Comparison of ENCODE assay signal across 1 cellular context in genomic region chr15:76336254-76337046, GRCh38.
TF ChIP-seq lines count a peak whose summit lies in the region.

ISL2 (plus strand) TSS chr15:76336773; CDS start chr15:76336884, 111 bp downstream.

TF ChIP-seq in HepG2, 621 proteins besides CTCF, POLR2A, EP300 and RAD21 (continued from another document and continues in another):
- TF ChIP-seq ZNF609 (CRISPR knock-in tag; IDR thresholded peaks at IDR 0.05; ENCODE audit: borderline replicate concordance) (no peak), GMEB2 (CRISPR knock-in tag; IDR thresholded peaks at IDR 0.05; ENCODE audit: low read depth) (peak; percentile 81), JUNB (CRISPR knock-in tag; IDR thresholded peaks at IDR 0.05; ENCODE audit: borderline replicate concordance) (no peak), HCFC1 (IDR thresholded peaks at IDR 0.05; ENCODE audit: low read depth, low read length) (no peak; the same call in 1 of the 2 replicates), SP140L (CRISPR knock-in tag; IDR thresholded peaks at IDR 0.05; ENCODE audit: borderline replicate concordance) (no peak), ZNF570 (CRISPR knock-in tag; IDR thresholded peaks at IDR 0.05; ENCODE audit: borderline replicate concordance) (no peak), ZNF10 (CRISPR knock-in tag; IDR thresholded peaks at IDR 0.05; ENCODE audit: borderline replicate concordance, low read depth) (no peak), IKZF1 (IDR thresholded peaks at IDR 0.05) (no peak), ZNF740 (CRISPR knock-in tag; IDR thresholded peaks at IDR 0.05) (peak; percentile 92), THAP11 (CRISPR knock-in tag; IDR thresholded peaks at IDR 0.05) (peak; percentile 69), ELF1 (CRISPR knock-in tag; IDR thresholded peaks at IDR 0.05) (0 out of 2 replicates have a peak, but pooled peaks have one; percentile 33), ELK4 (CRISPR knock-in tag; IDR thresholded peaks at IDR 0.05; ENCODE audit: borderline replicate concordance) (no peak), ZNF598 (CRISPR knock-in tag; IDR thresholded peaks at IDR 0.05; ENCODE audit: borderline replicate concordance) (no peak), PRDM10 (CRISPR knock-in tag; IDR thresholded peaks at IDR 0.05; ENCODE audit: low read depth) (peak; percentile 54; the same call in 1 of the 2 replicates), SAFB2 (CRISPR knock-in tag; IDR thresholded peaks at IDR 0.05; ENCODE audit: borderline replicate concordance, low read depth) (peak; percentile 47; the same call in 1 of the 2 replicates), SRSF1 (optimal IDR thresholded peaks at IDR 0.05; ENCODE audit: low read depth, low read length) (no peak), ZNF251 (CRISPR knock-in tag; IDR thresholded peaks at IDR 0.05) (no peak), ZNF468 (CRISPR knock-in tag; IDR thresholded peaks at IDR 0.05) (no peak), ZNF383 (CRISPR knock-in tag; IDR thresholded peaks at IDR 0.05; ENCODE audit: borderline replicate concordance) (no peak), SAP130 (CRISPR knock-in tag; IDR thresholded peaks at IDR 0.05; ENCODE audit: low read depth) (peak; percentile 93), DMAP1 (CRISPR knock-in tag; IDR thresholded peaks at IDR 0.05) (peak; percentile 77), ZNF230 (CRISPR knock-in tag; IDR thresholded peaks at IDR 0.05) (no peak), CREM (IDR thresholded peaks at IDR 0.05) (peak; percentile 91), CREM (CRISPR knock-in tag; IDR thresholded peaks at IDR 0.05) (peak; percentile 22; the same call in 1 of the 2 replicates), ZNF335 (CRISPR knock-in tag; IDR thresholded peaks at IDR 0.05) (peak; percentile 46; the same call in 1 of the 2 replicates), ZKSCAN5 (CRISPR knock-in tag; IDR thresholded peaks at IDR 0.05) (0 out of 2 replicates have a peak, but pooled peaks have one; percentile 54), TIGD3 (CRISPR knock-in tag; IDR thresholded peaks at IDR 0.05; ENCODE audit: borderline replicate concordance) (0 out of 2 replicates have a peak, but pooled peaks have one; percentile 39), NFE2 (CRISPR knock-in tag; IDR thresholded peaks at IDR 0.05) (no peak), RBFOX2 (IDR thresholded peaks at IDR 0.05; ENCODE audit: low read depth, low read length) (peak; percentile 72)
- TF ChIP-seq, protein P1, sequence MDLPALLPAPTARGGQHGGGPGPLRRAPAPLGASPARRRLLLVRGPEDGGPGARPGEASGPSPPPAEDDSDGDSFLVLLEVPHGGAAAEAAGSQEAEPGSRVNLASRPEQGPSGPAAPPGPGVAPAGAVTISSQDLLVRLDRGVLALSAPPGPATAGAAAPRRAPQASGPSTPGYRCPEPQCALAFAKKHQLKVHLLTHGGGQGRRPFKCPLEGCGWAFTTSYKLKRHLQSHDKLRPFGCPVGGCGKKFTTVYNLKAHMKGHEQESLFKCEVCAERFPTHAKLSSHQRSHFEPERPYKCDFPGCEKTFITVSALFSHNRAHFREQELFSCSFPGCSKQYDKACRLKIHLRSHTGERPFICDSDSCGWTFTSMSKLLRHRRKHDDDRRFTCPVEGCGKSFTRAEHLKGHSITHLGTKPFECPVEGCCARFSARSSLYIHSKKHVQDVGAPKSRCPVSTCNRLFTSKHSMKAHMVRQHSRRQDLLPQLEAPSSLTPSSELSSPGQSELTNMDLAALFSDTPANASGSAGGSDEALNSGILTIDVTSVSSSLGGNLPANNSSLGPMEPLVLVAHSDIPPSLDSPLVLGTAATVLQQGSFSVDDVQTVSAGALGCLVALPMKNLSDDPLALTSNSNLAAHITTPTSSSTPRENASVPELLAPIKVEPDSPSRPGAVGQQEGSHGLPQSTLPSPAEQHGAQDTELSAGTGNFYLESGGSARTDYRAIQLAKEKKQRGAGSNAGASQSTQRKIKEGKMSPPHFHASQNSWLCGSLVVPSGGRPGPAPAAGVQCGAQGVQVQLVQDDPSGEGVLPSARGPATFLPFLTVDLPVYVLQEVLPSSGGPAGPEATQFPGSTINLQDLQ (CRISPR knock-in tag; IDR thresholded peaks at IDR 0.05), result no peak
- TF ChIP-seq, protein P2, sequence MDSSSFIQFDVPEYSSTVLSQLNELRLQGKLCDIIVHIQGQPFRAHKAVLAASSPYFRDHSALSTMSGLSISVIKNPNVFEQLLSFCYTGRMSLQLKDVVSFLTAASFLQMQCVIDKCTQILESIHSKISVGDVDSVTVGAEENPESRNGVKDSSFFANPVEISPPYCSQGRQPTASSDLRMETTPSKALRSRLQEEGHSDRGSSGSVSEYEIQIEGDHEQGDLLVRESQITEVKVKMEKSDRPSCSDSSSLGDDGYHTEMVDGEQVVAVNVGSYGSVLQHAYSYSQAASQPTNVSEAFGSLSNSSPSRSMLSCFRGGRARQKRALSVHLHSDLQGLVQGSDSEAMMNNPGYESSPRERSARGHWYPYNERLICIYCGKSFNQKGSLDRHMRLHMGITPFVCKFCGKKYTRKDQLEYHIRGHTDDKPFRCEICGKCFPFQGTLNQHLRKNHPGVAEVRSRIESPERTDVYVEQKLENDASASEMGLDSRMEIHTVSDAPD (CRISPR knock-in tag; IDR thresholded peaks at IDR 0.05), result no peak
- TF ChIP-seq, protein P3, sequence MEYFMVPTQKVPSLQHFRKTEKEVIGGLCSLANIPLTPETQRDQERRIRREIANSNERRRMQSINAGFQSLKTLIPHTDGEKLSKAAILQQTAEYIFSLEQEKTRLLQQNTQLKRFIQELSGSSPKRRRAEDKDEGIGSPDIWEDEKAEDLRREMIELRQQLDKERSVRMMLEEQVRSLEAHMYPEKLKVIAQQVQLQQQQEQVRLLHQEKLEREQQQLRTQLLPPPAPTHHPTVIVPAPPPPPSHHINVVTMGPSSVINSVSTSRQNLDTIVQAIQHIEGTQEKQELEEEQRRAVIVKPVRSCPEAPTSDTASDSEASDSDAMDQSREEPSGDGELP (IDR thresholded peaks at IDR 0.05; ENCODE audit: borderline replicate concordance, low read depth), result peak; percentile 2; the same call in 1 of the 2 replicates
- TF ChIP-seq, protein P4, sequence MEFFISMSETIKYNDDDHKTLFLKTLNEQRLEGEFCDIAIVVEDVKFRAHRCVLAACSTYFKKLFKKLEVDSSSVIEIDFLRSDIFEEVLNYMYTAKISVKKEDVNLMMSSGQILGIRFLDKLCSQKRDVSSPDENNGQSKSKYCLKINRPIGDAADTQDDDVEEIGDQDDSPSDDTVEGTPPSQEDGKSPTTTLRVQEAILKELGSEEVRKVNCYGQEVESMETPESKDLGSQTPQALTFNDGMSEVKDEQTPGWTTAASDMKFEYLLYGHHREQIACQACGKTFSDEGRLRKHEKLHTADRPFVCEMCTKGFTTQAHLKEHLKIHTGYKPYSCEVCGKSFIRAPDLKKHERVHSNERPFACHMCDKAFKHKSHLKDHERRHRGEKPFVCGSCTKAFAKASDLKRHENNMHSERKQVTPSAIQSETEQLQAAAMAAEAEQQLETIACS (CRISPR knock-in tag; IDR thresholded peaks at IDR 0.05), result no peak
